ENCODE assay signal across 24 cellular contexts in genomic region chr4:137427411-137427810, GRCh38.
"Had no signal": no experiment of that assay in that cellular context is flagged by ENCODE, and none has a peak within 500 bp of the region (broad histone marks: within the 10 kb centered on the region; RNA-seq: fewer than 3 reads in every experiment).

No MANE protein-coding gene starts in this region.

- H3K4me3 ChIP-seq: esophagus squamous epithelium, heart right ventricle, neural progenitor cell, prostate gland, right atrium auricular region, sigmoid colon, suprapubic skin, transverse colon, upper lobe of right lung, uterus had no signal

- ATAC-seq: effector memory CD8-positive, alpha-beta T cell; left lobe of liver; naive thymus-derived CD4-positive, alpha-beta T cell; stimulated activated naive B cell treated with anti-CD40 and anti-IgM and Interleukin-4, amounts not matched to agents 10 μg/mL and 1 μg/mL and 100 μg/mL, for 72 hours; upper lobe of right lung had no signal

- H3K36me3 Mint-ChIP-seq: naive thymus-derived CD4-positive, alpha-beta T cell; neural progenitor cell; stimulated activated naive B cell treated with anti-CD40 and anti-IgM and Interleukin-4, amounts not matched to agents 10 μg/mL and 1 μg/mL and 100 μg/mL, for 72 hours had no signal

- H3K4me1 Mint-ChIP-seq: naive thymus-derived CD4-positive, alpha-beta T cell; neural progenitor cell; stimulated activated naive B cell treated with anti-CD40 and anti-IgM and Interleukin-4, amounts not matched to agents 10 μg/mL and 1 μg/mL and 100 μg/mL, for 72 hours had no signal

- H3K27ac ChIP-seq: esophagus squamous epithelium, heart right ventricle, neural progenitor cell, prostate gland, right atrium auricular region, sigmoid colon, suprapubic skin, transverse colon, upper lobe of right lung, uterus had no signal

- H3K9me3 ChIP-seq: esophagus squamous epithelium, prostate gland, right atrium auricular region, suprapubic skin, transverse colon, upper lobe of right lung, uterus had no signal

- H3K4me1 ChIP-seq: esophagus squamous epithelium, neural progenitor cell, prostate gland, right atrium auricular region, sigmoid colon, suprapubic skin, upper lobe of right lung, uterus had no signal

- H3K27ac Mint-ChIP-seq: effector memory CD8-positive, alpha-beta T cell; naive thymus-derived CD4-positive, alpha-beta T cell; nephron; neural progenitor cell; stimulated activated naive B cell treated with anti-CD40 and anti-IgM and Interleukin-4, amounts not matched to agents 10 μg/mL and 1 μg/mL and 100 μg/mL, for 72 hours; stimulated activated naive CD8-positive, alpha-beta T cell treated with anti-CD3 and anti-CD28 coated beads, Interleukin-15, Interleukin-2, amounts not matched to agents 100 ng/mL and 50 ng/mL, for 24 hours had no signal

- DNase-seq: cerebellar nuclear complex; cortex of kidney; effector memory CD8-positive, alpha-beta T cell; erythroblast; esophagus squamous epithelium; foreskin melanocyte; glutamatergic neuron; heart right ventricle; mesendoderm; midbrain; naive thymus-derived CD4-positive, alpha-beta T cell; sigmoid colon; stimulated activated CD4-positive, alpha-beta T cell treated with anti-CD3 and anti-CD28 coated beads, Interleukin-2, amount 100 ng/mL, for 24 hours; stimulated activated naive B cell treated with anti-CD40 and anti-IgM and Interleukin-4, amounts not matched to agents 10 μg/mL and 1 μg/mL and 100 μg/mL, for 72 hours; transverse colon; upper lobe of right lung; uterus had no signal

- H3K27me3 ChIP-seq: esophagus squamous epithelium, heart right ventricle, neural progenitor cell, right atrium auricular region, sigmoid colon, suprapubic skin, transverse colon, upper lobe of right lung, uterus had no signal

- H3K4me3 Mint-ChIP-seq: effector memory CD8-positive, alpha-beta T cell; naive thymus-derived CD4-positive, alpha-beta T cell; nephron; neural progenitor cell; stimulated activated naive B cell treated with anti-CD40 and anti-IgM and Interleukin-4, amounts not matched to agents 10 μg/mL and 1 μg/mL and 100 μg/mL, for 72 hours; stimulated activated naive CD8-positive, alpha-beta T cell treated with anti-CD3 and anti-CD28 coated beads, Interleukin-15, Interleukin-2, amounts not matched to agents 100 ng/mL and 50 ng/mL, for 24 hours had no signal

- H3K4me2 ChIP-seq: neural progenitor cell had no signal

- H3K36me3 ChIP-seq: esophagus squamous epithelium, heart right ventricle, neural progenitor cell, prostate gland, right atrium auricular region, sigmoid colon, suprapubic skin, transverse colon, upper lobe of right lung, uterus had no signal

- H3K27me3 Mint-ChIP-seq: effector memory CD8-positive, alpha-beta T cell; naive thymus-derived CD4-positive, alpha-beta T cell; stimulated activated naive B cell treated with anti-CD40 and anti-IgM and Interleukin-4, amounts not matched to agents 10 μg/mL and 1 μg/mL and 100 μg/mL, for 72 hours; stimulated activated naive CD8-positive, alpha-beta T cell treated with anti-CD3 and anti-CD28 coated beads, Interleukin-15, Interleukin-2, amounts not matched to agents 100 ng/mL and 50 ng/mL, for 24 hours had no signal
